In genomic region chr1:24857528-24858133, GRCh38 we compare ENCODE assay signal across 2 cellular contexts.
TF ChIP-seq lines count a peak whose summit lies in the region.

No MANE protein-coding gene starts in this region.

TF ChIP-seq in SK-N-SH treated with all-trans-retinoic acid at 6 μM for 48 hours, 23 proteins besides CTCF, POLR2A, EP300 and RAD21 (continued from another document):
- TF ChIP-seq CSRNP3 (CRISPR knock-in tag; IDR thresholded peaks at IDR 0.05) (no peak), BACH2 (CRISPR knock-in tag; IDR thresholded peaks at IDR 0.05; ENCODE audit: borderline replicate concordance) (no peak)

TF ChIP-seq in SK-N-SH, 30 proteins besides CTCF, POLR2A, EP300 and RAD21 (continued from another document):
- no peak for TF ChIP-seq CHD2 (IDR thresholded peaks at IDR 0.05; ENCODE audit: low read length, partially characterized antibody)
- TF ChIP-seq JUND (IDR thresholded peaks at IDR 0.05) = no peak
- TF ChIP-seq USF2 (IDR thresholded peaks at IDR 0.05; ENCODE audit: borderline replicate concordance, low read depth, low read length) = no peak
- TF ChIP-seq YY1 (IDR thresholded peaks at IDR 0.05; ENCODE audit: low read depth) = no peak
- TF ChIP-seq RCOR1 (IDR thresholded peaks at IDR 0.05; ENCODE audit: low read length) = no peak
- no peak for TF ChIP-seq NRF1 (IDR thresholded peaks at IDR 0.05; ENCODE audit: low read depth, low read length)
- TF ChIP-seq RFX5 (IDR thresholded peaks at IDR 0.05; ENCODE audit: low read length) = no peak
